1 cellular context compared by ENCODE assay signal in the genomic region with DNA sequence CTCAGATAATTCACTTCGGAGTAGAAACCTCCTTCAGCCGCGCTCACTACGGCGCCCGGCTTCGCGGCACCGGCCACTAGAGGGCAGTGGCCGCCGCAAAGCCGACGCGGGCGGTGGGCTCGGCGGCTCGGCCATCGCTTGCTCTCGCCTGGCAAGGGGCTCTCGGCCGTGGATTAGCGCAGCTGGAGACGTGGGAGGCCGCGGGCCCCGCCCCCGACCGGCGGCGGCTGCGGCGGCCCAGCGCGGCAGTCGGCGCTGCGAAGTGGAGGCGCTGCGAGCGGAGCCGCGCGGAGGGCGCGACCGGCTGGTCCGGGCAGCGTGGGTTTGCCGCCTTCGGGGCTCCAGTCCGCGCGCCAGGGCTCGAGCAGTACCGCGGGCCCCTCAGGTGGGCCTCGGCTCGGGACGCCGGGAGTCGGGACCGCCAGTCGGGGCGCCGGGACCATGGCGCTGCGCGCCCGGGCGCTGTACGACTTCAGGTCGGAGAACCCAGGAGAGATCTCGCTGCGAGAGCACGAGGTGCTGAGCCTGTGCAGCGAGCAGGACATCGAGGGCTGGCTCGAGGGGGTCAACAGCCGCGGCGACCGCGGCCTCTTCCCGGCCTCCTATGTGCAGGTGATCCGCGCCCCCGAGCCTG.
TF ChIP-seq lines count a peak whose summit lies in the region.

A gene with protein sequence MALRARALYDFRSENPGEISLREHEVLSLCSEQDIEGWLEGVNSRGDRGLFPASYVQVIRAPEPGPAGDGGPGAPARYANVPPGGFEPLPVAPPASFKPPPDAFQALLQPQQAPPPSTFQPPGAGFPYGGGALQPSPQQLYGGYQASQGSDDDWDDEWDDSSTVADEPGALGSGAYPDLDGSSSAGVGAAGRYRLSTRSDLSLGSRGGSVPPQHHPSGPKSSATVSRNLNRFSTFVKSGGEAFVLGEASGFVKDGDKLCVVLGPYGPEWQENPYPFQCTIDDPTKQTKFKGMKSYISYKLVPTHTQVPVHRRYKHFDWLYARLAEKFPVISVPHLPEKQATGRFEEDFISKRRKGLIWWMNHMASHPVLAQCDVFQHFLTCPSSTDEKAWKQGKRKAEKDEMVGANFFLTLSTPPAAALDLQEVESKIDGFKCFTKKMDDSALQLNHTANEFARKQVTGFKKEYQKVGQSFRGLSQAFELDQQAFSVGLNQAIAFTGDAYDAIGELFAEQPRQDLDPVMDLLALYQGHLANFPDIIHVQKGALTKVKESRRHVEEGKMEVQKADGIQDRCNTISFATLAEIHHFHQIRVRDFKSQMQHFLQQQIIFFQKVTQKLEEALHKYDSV (plus strand): TSS at position 248 of the 634 bp plus-strand sequence. CDS start 194 bp downstream, at position 442.

TF ChIP-seq in HEK293, 187 proteins besides CTCF, POLR2A, EP300 and RAD21 (continued from another document):
- peak; percentile 70 for TF ChIP-seq ZNF335 (tag by site-specific recombination; conservative IDR thresholded peaks at IDR 0.05)
- TF ChIP-seq ZNF558 (tag by site-specific recombination; IDR thresholded peaks at IDR 0.05), result no peak
- TF ChIP-seq GLIS2 (tag by site-specific recombination; IDR thresholded peaks at IDR 0.05), result peak; percentile 51; the same call in 1 of the 2 replicates
- 0 out of 2 replicates have a peak, but pooled peaks have one; percentile 19 for TF ChIP-seq ZNF184 (tag by site-specific recombination; IDR thresholded peaks at IDR 0.05)
- no peak for TF ChIP-seq ZNF707 (tag by site-specific recombination; IDR thresholded peaks at IDR 0.05)
- no peak for TF ChIP-seq ZEB2 (tag by site-specific recombination; IDR thresholded peaks at IDR 0.05)
- peak; percentile 76 for TF ChIP-seq PRDM1 (tag by site-specific recombination; IDR thresholded peaks at IDR 0.05)
- TF ChIP-seq SP7 (tag by site-specific recombination; IDR thresholded peaks at IDR 0.05), result 0 out of 2 replicates have a peak, but pooled peaks have one; percentile 22
- peak; percentile 68 for TF ChIP-seq ZFHX2 (tag by site-specific recombination; conservative IDR thresholded peaks at IDR 0.05)
- peak; percentile 31; the same call in 1 of the 2 replicates for TF ChIP-seq ZBTB20 (tag by site-specific recombination; IDR thresholded peaks at IDR 0.05)
- no peak for TF ChIP-seq YY1 (tag by site-specific recombination; IDR thresholded peaks at IDR 0.05)
- no peak for TF ChIP-seq TCF7L2 (IDR thresholded peaks at IDR 0.05; ENCODE audit: borderline replicate concordance, low read depth, low read length)
- peak; percentile 29; the same call in 1 of the 2 replicates for TF ChIP-seq SP3 (tag by site-specific recombination; IDR thresholded peaks at IDR 0.05)
- peak; percentile 68; the same call in 1 of the 2 replicates for TF ChIP-seq ZSCAN30 (tag by site-specific recombination; IDR thresholded peaks at IDR 0.05)
- no peak for TF ChIP-seq ZNF175 (tag by site-specific recombination; IDR thresholded peaks at IDR 0.05)
- peak; percentile 95 for TF ChIP-seq ZNF660 (tag by site-specific recombination; IDR thresholded peaks at IDR 0.05)
- TF ChIP-seq ZNF266 (tag by site-specific recombination; IDR thresholded peaks at IDR 0.05; ENCODE audit: low read depth), result no peak
- TF ChIP-seq, protein P1, sequence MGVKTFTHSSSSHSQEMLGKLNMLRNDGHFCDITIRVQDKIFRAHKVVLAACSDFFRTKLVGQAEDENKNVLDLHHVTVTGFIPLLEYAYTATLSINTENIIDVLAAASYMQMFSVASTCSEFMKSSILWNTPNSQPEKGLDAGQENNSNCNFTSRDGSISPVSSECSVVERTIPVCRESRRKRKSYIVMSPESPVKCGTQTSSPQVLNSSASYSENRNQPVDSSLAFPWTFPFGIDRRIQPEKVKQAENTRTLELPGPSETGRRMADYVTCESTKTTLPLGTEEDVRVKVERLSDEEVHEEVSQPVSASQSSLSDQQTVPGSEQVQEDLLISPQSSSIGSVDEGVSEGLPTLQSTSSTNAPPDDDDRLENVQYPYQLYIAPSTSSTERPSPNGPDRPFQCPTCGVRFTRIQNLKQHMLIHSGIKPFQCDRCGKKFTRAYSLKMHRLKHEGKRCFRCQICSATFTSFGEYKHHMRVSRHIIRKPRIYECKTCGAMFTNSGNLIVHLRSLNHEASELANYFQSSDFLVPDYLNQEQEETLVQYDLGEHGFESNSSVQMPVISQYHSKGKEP (tag by site-specific recombination; IDR thresholded peaks at IDR 0.05), result peak; percentile 74; the same call in 1 of the 2 replicates
- peak; percentile 40; the same call in 1 of the 2 replicates for TF ChIP-seq ZNF394 (tag by site-specific recombination; IDR thresholded peaks at IDR 0.05; ENCODE audit: borderline replicate concordance)
- TF ChIP-seq ZNF600 (tag by site-specific recombination; IDR thresholded peaks at IDR 0.05), result no peak
- TF ChIP-seq, protein P2, sequence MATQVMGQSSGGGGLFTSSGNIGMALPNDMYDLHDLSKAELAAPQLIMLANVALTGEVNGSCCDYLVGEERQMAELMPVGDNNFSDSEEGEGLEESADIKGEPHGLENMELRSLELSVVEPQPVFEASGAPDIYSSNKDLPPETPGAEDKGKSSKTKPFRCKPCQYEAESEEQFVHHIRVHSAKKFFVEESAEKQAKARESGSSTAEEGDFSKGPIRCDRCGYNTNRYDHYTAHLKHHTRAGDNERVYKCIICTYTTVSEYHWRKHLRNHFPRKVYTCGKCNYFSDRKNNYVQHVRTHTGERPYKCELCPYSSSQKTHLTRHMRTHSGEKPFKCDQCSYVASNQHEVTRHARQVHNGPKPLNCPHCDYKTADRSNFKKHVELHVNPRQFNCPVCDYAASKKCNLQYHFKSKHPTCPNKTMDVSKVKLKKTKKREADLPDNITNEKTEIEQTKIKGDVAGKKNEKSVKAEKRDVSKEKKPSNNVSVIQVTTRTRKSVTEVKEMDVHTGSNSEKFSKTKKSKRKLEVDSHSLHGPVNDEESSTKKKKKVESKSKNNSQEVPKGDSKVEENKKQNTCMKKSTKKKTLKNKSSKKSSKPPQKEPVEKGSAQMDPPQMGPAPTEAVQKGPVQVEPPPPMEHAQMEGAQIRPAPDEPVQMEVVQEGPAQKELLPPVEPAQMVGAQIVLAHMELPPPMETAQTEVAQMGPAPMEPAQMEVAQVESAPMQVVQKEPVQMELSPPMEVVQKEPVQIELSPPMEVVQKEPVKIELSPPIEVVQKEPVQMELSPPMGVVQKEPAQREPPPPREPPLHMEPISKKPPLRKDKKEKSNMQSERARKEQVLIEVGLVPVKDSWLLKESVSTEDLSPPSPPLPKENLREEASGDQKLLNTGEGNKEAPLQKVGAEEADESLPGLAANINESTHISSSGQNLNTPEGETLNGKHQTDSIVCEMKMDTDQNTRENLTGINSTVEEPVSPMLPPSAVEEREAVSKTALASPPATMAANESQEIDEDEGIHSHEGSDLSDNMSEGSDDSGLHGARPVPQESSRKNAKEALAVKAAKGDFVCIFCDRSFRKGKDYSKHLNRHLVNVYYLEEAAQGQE (tag by site-specific recombination; IDR thresholded peaks at IDR 0.05), result peak; percentile 11; the same call in 1 of the 2 replicates
- TF ChIP-seq, protein P3, sequence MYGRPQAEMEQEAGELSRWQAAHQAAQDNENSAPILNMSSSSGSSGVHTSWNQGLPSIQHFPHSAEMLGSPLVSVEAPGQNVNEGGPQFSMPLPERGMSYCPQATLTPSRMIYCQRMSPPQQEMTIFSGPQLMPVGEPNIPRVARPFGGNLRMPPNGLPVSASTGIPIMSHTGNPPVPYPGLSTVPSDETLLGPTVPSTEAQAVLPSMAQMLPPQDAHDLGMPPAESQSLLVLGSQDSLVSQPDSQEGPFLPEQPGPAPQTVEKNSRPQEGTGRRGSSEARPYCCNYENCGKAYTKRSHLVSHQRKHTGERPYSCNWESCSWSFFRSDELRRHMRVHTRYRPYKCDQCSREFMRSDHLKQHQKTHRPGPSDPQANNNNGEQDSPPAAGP (tag by site-specific recombination; IDR thresholded peaks at IDR 0.05), result peak; percentile 19; the same call in 1 of the 2 replicates
- peak; percentile 78; the same call in 1 of the 2 replicates for TF ChIP-seq KLF10 (tag by site-specific recombination; IDR thresholded peaks at IDR 0.05)
- peak; percentile 74 for TF ChIP-seq GLIS1 (tag by site-specific recombination; IDR thresholded peaks at IDR 0.05)
- TF ChIP-seq ZNF544 (tag by site-specific recombination; IDR thresholded peaks at IDR 0.05), result no peak
- no peak for TF ChIP-seq ZNF274 (IDR thresholded peaks at IDR 0.05; ENCODE audit: low read length)
- TF ChIP-seq ZNF274 (tag by site-specific recombination; IDR thresholded peaks at IDR 0.05; ENCODE audit: borderline replicate concordance), result no peak
- TF ChIP-seq ZBTB7A (tag by site-specific recombination; IDR thresholded peaks at IDR 0.05; ENCODE audit: low read depth), result 0 out of 2 replicates have a peak, but pooled peaks have one; percentile 27
- no peak for TF ChIP-seq KLF1 (tag by site-specific recombination; IDR thresholded peaks at IDR 0.05)
TF ChIP-seq in HEK293: peak in this region for 26.
